In the genomic region with DNA sequence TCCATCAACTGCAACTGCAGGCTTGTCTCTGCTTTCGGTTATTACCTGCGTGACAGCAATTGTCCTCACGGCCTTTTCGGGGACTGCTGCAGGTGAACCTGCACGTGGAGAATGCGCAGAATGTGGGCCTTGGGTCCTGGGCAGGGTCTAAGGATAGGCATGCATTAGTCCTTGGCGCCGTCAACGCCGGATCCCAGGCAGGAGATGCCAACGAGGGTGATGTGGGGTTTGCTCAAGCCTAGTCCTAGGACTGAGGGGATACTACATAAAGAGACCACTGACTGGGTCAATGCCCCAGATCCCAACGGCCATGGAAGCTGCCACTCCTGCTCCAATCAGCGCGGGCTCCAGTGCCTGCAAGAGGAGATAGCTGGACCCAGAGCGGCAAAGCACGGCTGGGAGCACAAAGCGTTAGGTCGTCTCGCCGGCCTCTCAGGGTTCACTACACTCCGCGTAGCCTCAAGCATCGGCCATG, we compare ENCODE assay signal across 8 cellular contexts. TPM values are rescaled to one million over a fixed set of nuclear protein-coding genes. Genes with fewer than 3 reads are reported as not detected.
DNase-seq lines count a peak whose midpoint lies in the region; ATAC-seq, FAIRE-seq and TF ChIP-seq lines count a peak whose summit lies in the region.

No MANE protein-coding gene starts in this region.

- WGBS in adrenal gland, 4 donors: 25 to 59% (median 28%) methylated on average over 8 to 23 of the region's 23 CpGs
- WGBS in lung, 2 donors: 27 to 30% methylated on average over 22 to 23 of the region's 23 CpGs

- peak; percentile 12 for ATAC-seq in HG02642 (IDR thresholded peaks at IDR 0.05; ENCODE audit: poor library complexity, unreplicated experiment)
- no peak for ATAC-seq in lung (ENCODE audit: insufficient read depth, low FRiP score)

- H3K4me3 ChIP-seq in BE2C (ENCODE audit: low read depth, low read length) (peak overlapping the region; percentile 28), adrenal gland (peak overlapping the region in 1 of 4 donors; percentile 99), lung (peak overlapping the region; percentile 33), vagina (peak overlapping the region; percentile 54 to 99)

- H3K27ac ChIP-seq in adrenal gland: peak overlapping the region in 4 of 5 donors; percentile 50 to 97 (median 74)
- H3K27ac ChIP-seq in lung (ENCODE audit: low read depth in 1 of 2, low read length in 1 of 2): peak overlapping the region; percentile 29 to 68
- H3K27ac ChIP-seq in vagina: peak overlapping the region; percentile 65

- TF ChIP-seq POLR2A in adrenal gland (IDR thresholded peaks at IDR 0.05) (no peak), vagina (IDR thresholded peaks at IDR 0.05) (no peak)

- TF ChIP-seq CTCF in BE2C (IDR thresholded peaks at IDR 0.05; ENCODE audit: low read depth, low read length): no peak
- peak in 2 of 6 experiments; percentile 64 to 81 for TF ChIP-seq CTCF in adrenal gland (IDR thresholded peaks at IDR 0.05)
- no peak for TF ChIP-seq CTCF in lung (IDR thresholded peaks at IDR 0.05; ENCODE audit: control extremely low read depth, extremely low read depth)
- peak in 1 of 3 experiments; percentile 86 for TF ChIP-seq CTCF in vagina (IDR thresholded peaks at IDR 0.05)

- no peak for DNase-seq in BE2C
- no peak for DNase-seq in adrenal gland
- peak; percentile 35 for DNase-seq in lung (ENCODE audit: low spot score)
- no peak for DNase-seq in vagina (ENCODE audit: extremely low spot score in 2 of 2)
- no peak for DNase-seq in GOT3 (lab: John Stamatoyannopoulos, UW)
- DNase-seq in T1000 (lab: John Stamatoyannopoulos, UW): no peak
- no peak for DNase-seq in urothelium cell line (ENCODE audit: low spot score)

- intact Hi-C loops in adrenal gland (cut with DNase I): loop anchor here in 1 of 2 donors (10.0 kb wide), 2 partner anchors 104 to 284 kb away; a partner anchor contains a TSS
- intact Hi-C loops in vagina (cut with DNase I): loop anchor here (10.0 kb wide), 1 partner anchor 284 kb away; a partner anchor contains a TSS

- no peak for FAIRE-seq in urothelium cell line (lab: Jason Lieb, UNC)

- H3K4me1 ChIP-seq in BE2C: no peaks in the 10 kb centered on the region; the same call in 1 of the 2 replicates
- H3K4me1 ChIP-seq in adrenal gland (replicated peaks in 1 of 2): peaks cover 14 to 72% of the 10 kb centered on the region in 2 donors
- H3K4me1 ChIP-seq in lung (ENCODE audit: control insufficient read depth in 2 of 2, insufficient read depth in 2 of 2, low read length in 2 of 2): peaks cover 0 to 33% of the 10 kb centered on the region in 2 donors
- peaks cover 90% of the 10 kb centered on the region for H3K4me1 ChIP-seq in vagina

- H3K36me3 ChIP-seq in BE2C (peaks cover 38% of the 10 kb centered on the region), adrenal gland (replicated peaks in 1 of 2) (peaks cover 0 to 51% of the 10 kb centered on the region in 2 donors), lung (ENCODE audit: control insufficient read depth in 2 of 2, insufficient read depth in 2 of 2, low read length in 2 of 2) (peaks cover 5 to 44% of the 10 kb centered on the region in 2 donors), vagina (peaks cover 0 to 43% of the 10 kb centered on the region in 2 donors)

- H3K27me3 ChIP-seq in BE2C (no peaks in the 10 kb centered on the region), adrenal gland (no peaks in the 10 kb centered on the region), lung (ENCODE audit: control insufficient read depth, insufficient read depth) (no peaks in the 10 kb centered on the region), vagina (no peaks in the 10 kb centered on the region)

- no peaks in the 10 kb centered on the region for H3K9me3 ChIP-seq in BE2C
- H3K9me3 ChIP-seq in adrenal gland (replicated peaks in 1 of 3): no peaks in the 10 kb centered on the region
- no peaks in the 10 kb centered on the region for H3K9me3 ChIP-seq in lung (ENCODE audit: control insufficient read depth in 2 of 2, insufficient read depth in 1 of 2, low read length in 1 of 2)
- no peaks in the 10 kb centered on the region for H3K9me3 ChIP-seq in vagina

RNA-seq across cellular contexts. Expression of a gene that starts 0.4 kb away (rescaled TPM):
- 42.1 TPM for polyA plus RNA-seq in BE2C (2012; ENCODE audit: insufficient read depth, insufficient read length, low read depth)
- total RNA-seq in adrenal gland (10 to 100 TPM; 23.6 to 36.6 (median 28.0) TPM), lung (10 to 100 TPM; 18.9 to 31.8 TPM), vagina (20.6 TPM)
- polyA plus RNA-seq in adrenal gland (10 to 100 TPM in 1 of 3 donors, 1 to 10 TPM in 2; 8.0 to 13.5 (median 8.3) TPM), lung (10 to 100 TPM in 1 of 2 donors, 1 to 10 TPM in 1; 8.4 to 16.5 TPM)

RNA-seq across cellular contexts. Expression of a gene that starts 5.5 kb away (rescaled TPM):
- 114 TPM for polyA plus RNA-seq in BE2C (2012; ENCODE audit: insufficient read depth, insufficient read length, low read depth)
- total RNA-seq in adrenal gland (100 to 1,000 TPM in 1 of 8 donors, 10 to 100 TPM in 7; 16.1 to 281 (median 43.1) TPM), lung (100 to 1,000 TPM in 1 of 2 donors, 10 to 100 TPM in 1; 40.1 to 118 TPM), vagina (42.2 TPM)
- polyA plus RNA-seq in adrenal gland (100 to 1,000 TPM in 1 of 3 donors, 10 to 100 TPM in 2; 18.9 to 306 (median 25.9) TPM), lung (100 to 1,000 TPM in 1 of 2 donors, 10 to 100 TPM in 1; 55.2 to 173 TPM)
